In genomic region chr2:130354135-130354420, GRCh38 we compare ENCODE assay signal across 15 cellular contexts. TPM values are rescaled to one million over a fixed set of nuclear protein-coding genes. Genes with fewer than 3 reads are reported as not detected.
A peak's percentile ranks its signal among the peaks of the same experiment; 100 is the strongest.
DNase-seq lines count a peak whose midpoint lies in the region; ATAC-seq, FAIRE-seq and TF ChIP-seq lines count a peak whose summit lies in the region.
"Had no signal": no experiment of that assay in that cellular context is flagged by ENCODE, and none has a peak within 500 bp of the region (broad histone marks: within the 10 kb centered on the region; RNA-seq: fewer than 3 reads in every experiment).

No MANE protein-coding gene starts in this region.

- H3K4me1 ChIP-seq in Caco-2 = peaks cover 5% of the 10 kb centered on the region; the same call in 1 of the 2 replicates
- H3K4me1 ChIP-seq in small intestine (ENCODE audit: control insufficient read depth in 2 of 2, insufficient read depth in 1 of 2, low read depth in 1 of 2, low read length in 1 of 2) = no peaks in the 10 kb centered on the region
- H3K4me1 ChIP-seq: uterus had no signal

- no peaks in the 10 kb centered on the region for H3K27me3 ChIP-seq in Caco-2 (replicated peaks; ENCODE audit: control insufficient read depth, insufficient read depth, low read length)
- H3K27me3 ChIP-seq in small intestine (ENCODE audit: control insufficient read depth in 2 of 2, insufficient read depth in 2 of 2, low read length in 2 of 2) = no peaks in the 10 kb centered on the region
- H3K27me3 ChIP-seq: uterus had no signal

- 71 to 82% (median 80%) methylated on average over 1 of the region's 1 CpG for WGBS in small intestine, 3 donors

- H3K27ac Mint-ChIP-seq in activated CD4-positive, alpha-beta T cell treated with anti-CD3 and anti-CD28 coated beads for 36 hours = no peak overlapping the region
- H3K27ac Mint-ChIP-seq in Caco-2 (ENCODE audit: unreplicated experiment) (no peak overlapping the region), natural killer cell (peak overlapping the region; percentile 60 to 62)
- no peak overlapping the region for H3K27ac Mint-ChIP-seq in activated T-helper 1 cell treated with anti-CD3 and anti-CD28 coated beads, Interleukin-12 subunit alpha, Interleukin-12 subunit beta, Interleukin-2, Interleukin-4 antibody, amounts not matched to agents 30 ng/mL and 10 ng/mL and 1 ng/mL, durations not matched to agents 14 hours and 24 hours and 36 hours

- CTCF ChIA-PET in activated CD4-positive, alpha-beta T cell treated with anti-CD3 and anti-CD28 coated beads for 36 hours (lab: Charles Lee) = interaction anchor here (0.6 to 1.5 kb wide), 3 partner anchors 13 to 42 kb away, joined by 3 to 5 read pairs (median 4); no protein-coding TSS in a partner anchor
- CTCF ChIA-PET in Caco-2 (lab: Charles Lee) = no interaction called here

- no peak for ATAC-seq in activated CD4-positive, alpha-beta T cell treated with anti-CD3 and anti-CD28 coated beads for 36 hours
- ATAC-seq in natural killer cell (no peak), sciatic nerve (no peak)
- ATAC-seq: left colon had no signal

- H3K36me3 Mint-ChIP-seq in activated CD4-positive, alpha-beta T cell treated with anti-CD3 and anti-CD28 coated beads for 36 hours (ENCODE audit: low read depth) = peaks cover 13% of the 10 kb centered on the region
- H3K36me3 Mint-ChIP-seq in Caco-2 (ENCODE audit: insufficient read depth, unreplicated experiment) (peaks cover 7% of the 10 kb centered on the region), natural killer cell (no peaks in the 10 kb centered on the region)
- peaks cover 8% of the 10 kb centered on the region for H3K36me3 Mint-ChIP-seq in activated T-helper 1 cell treated with anti-CD3 and anti-CD28 coated beads, Interleukin-12 subunit alpha, Interleukin-12 subunit beta, Interleukin-2, Interleukin-4 antibody, amounts not matched to agents 30 ng/mL and 10 ng/mL and 1 ng/mL, durations not matched to agents 14 hours and 24 hours and 36 hours (ENCODE audit: low read depth)

- POLR2A ChIA-PET in activated CD4-positive, alpha-beta T cell treated with anti-CD3 and anti-CD28 coated beads for 36 hours (lab: Charles Lee) = interaction anchor here (1.1 to 1.2 kb wide), 2 partner anchors 10 to 11 kb away, joined by 3 to 4 read pairs; partner anchors contain the start of gene IMP4
- POLR2A ChIA-PET in Caco-2 (lab: Charles Lee) = no interaction called here

- H3K27ac ChIP-seq in small intestine (ENCODE audit: low read depth in 1 of 2, low read length in 1 of 2) = no peak overlapping the region

- FAIRE-seq in GM12892 (lab: Jason Lieb, UNC) (no peak), small intestine (lab: Jason Lieb, UNC) (no peak)

- H3K4me3 Mint-ChIP-seq in activated CD4-positive, alpha-beta T cell treated with anti-CD3 and anti-CD28 coated beads for 36 hours = peak overlapping the region; percentile 1
- H3K4me3 Mint-ChIP-seq in Caco-2 (ENCODE audit: unreplicated experiment) (peak overlapping the region; percentile 90), natural killer cell (peak overlapping the region; percentile 39)
- peak overlapping the region; percentile 81 for H3K4me3 Mint-ChIP-seq in activated T-helper 1 cell treated with anti-CD3 and anti-CD28 coated beads, Interleukin-12 subunit alpha, Interleukin-12 subunit beta, Interleukin-2, Interleukin-4 antibody, amounts not matched to agents 30 ng/mL and 10 ng/mL and 1 ng/mL, durations not matched to agents 14 hours and 24 hours and 36 hours

- H3K36me3 ChIP-seq in Caco-2 (ENCODE audit: control insufficient read depth, insufficient read depth, low read length) = no peaks in the 10 kb centered on the region
- H3K36me3 ChIP-seq in small intestine (ENCODE audit: control insufficient read depth in 2 of 2, insufficient read depth in 2 of 2, low read length in 2 of 2) = no peaks in the 10 kb centered on the region
- H3K36me3 ChIP-seq: uterus had no signal

- no peak for DNase-seq in activated CD4-positive, alpha-beta T cell treated with anti-CD3 and anti-CD28 coated beads for 36 hours
- DNase-seq in activated CD4-positive, alpha-beta T cell treated with anti-CD3 and anti-CD28 coated beads for 4 hours = no peak
- DNase-seq in Caco-2 (no peak), natural killer cell (no peak), sciatic nerve (ENCODE audit: low spot score) (no peak), GM12892 (ENCODE audit: insufficient read length) (no peak), small intestine (no peak)
- DNase-seq in activated T-helper 1 cell treated with anti-CD3 and anti-CD28 coated beads, Interleukin-12 subunit alpha, Interleukin-12 subunit beta, Interleukin-2, Interleukin-4 antibody, amounts not matched to agents 30 ng/mL and 10 ng/mL and 1 ng/mL, durations not matched to agents 14 hours and 24 hours and 36 hours (ENCODE audit: low spot score) = no peak
- DNase-seq: activated CD8-positive, alpha-beta memory T cell treated with anti-CD3 and anti-CD28 coated beads for 24 hours; activated gamma-delta T cell treated with Interleukin-2 at 50 U/mL for 16 hours; COR-L47; hypothalamus; left colon; Right ventricle myocardium superior; uterus had no signal

- H3K9me3 ChIP-seq in Caco-2 = no peaks in the 10 kb centered on the region
- no peaks in the 10 kb centered on the region for H3K9me3 ChIP-seq in small intestine (ENCODE audit: control insufficient read depth, low read depth)
- H3K9me3 ChIP-seq: uterus had no signal

- no peak for TF ChIP-seq POLR2A in GM12892 (IDR thresholded peaks at IDR 0.05; ENCODE audit: low read depth, low read length)

- no TSS peak for BruUV-seq in Caco-2 (replicated peaks; lab: Mats Ljungman, UMichigan)

- peaks cover 13% of the 10 kb centered on the region for H3K4me1 Mint-ChIP-seq in activated CD4-positive, alpha-beta T cell treated with anti-CD3 and anti-CD28 coated beads for 36 hours
- H3K4me1 Mint-ChIP-seq in Caco-2 (ENCODE audit: low read depth, unreplicated experiment) (peaks cover 10% of the 10 kb centered on the region), natural killer cell (peaks cover 16 to 23% of the 10 kb centered on the region in 2 donors)
- peaks cover 29% of the 10 kb centered on the region for H3K4me1 Mint-ChIP-seq in activated T-helper 1 cell treated with anti-CD3 and anti-CD28 coated beads, Interleukin-12 subunit alpha, Interleukin-12 subunit beta, Interleukin-2, Interleukin-4 antibody, amounts not matched to agents 30 ng/mL and 10 ng/mL and 1 ng/mL, durations not matched to agents 14 hours and 24 hours and 36 hours (ENCODE audit: low read depth)

- H3K27me3 Mint-ChIP-seq in activated CD4-positive, alpha-beta T cell treated with anti-CD3 and anti-CD28 coated beads for 36 hours = no peaks in the 10 kb centered on the region
- no peaks in the 10 kb centered on the region for H3K27me3 Mint-ChIP-seq in Caco-2 (ENCODE audit: insufficient read depth, unreplicated experiment)
- H3K27me3 Mint-ChIP-seq in activated T-helper 1 cell treated with anti-CD3 and anti-CD28 coated beads, Interleukin-12 subunit alpha, Interleukin-12 subunit beta, Interleukin-2, Interleukin-4 antibody, amounts not matched to agents 30 ng/mL and 10 ng/mL and 1 ng/mL, durations not matched to agents 14 hours and 24 hours and 36 hours (ENCODE audit: insufficient read depth) = no peaks in the 10 kb centered on the region
- no peaks in the 10 kb centered on the region for H3K27me3 Mint-ChIP-seq in natural killer cell (ENCODE audit: low read depth in 2 of 2)

- no peak for TF ChIP-seq CTCF in Caco-2 (IDR thresholded peaks at IDR 0.05; ENCODE audit: insufficient read depth in 1 of 2, low read depth in 1 of 2, low read length in 1 of 2, severe bottlenecking in 1 of 2, unreplicated experiment in 1 of 2)
- no peak for TF ChIP-seq CTCF in natural killer cell (IDR thresholded peaks at IDR 0.05)

- intact Hi-C loops in activated CD4-positive, alpha-beta T cell treated with anti-CD3 and anti-CD28 coated beads for 36 hours (cut with DNase I, micrococcal nuclease) = loop anchor here in 1 of 2 experiments (1.0 kb wide), 1 partner anchor 24 kb away; no protein-coding TSS in a partner anchor
- intact Hi-C loops in Caco-2 (cut with micrococcal nuclease; ENCODE audit: unreplicated experiment) (no loop called here), natural killer cell (cut with micrococcal nuclease) (no loop called here), sciatic nerve (cut with DNase I) (no loop called here)
- intact Hi-C loops in activated T-helper 1 cell treated with anti-CD3 and anti-CD28 coated beads, Interleukin-12 subunit alpha, Interleukin-12 subunit beta, Interleukin-2, Interleukin-4 antibody, amounts not matched to agents 30 ng/mL and 10 ng/mL and 1 ng/mL, durations not matched to agents 14 hours and 24 hours and 36 hours (cut with micrococcal nuclease) = no loop called here

- H3K9me3 Mint-ChIP-seq in activated CD4-positive, alpha-beta T cell treated with anti-CD3 and anti-CD28 coated beads for 36 hours (ENCODE audit: low read depth) = no peaks in the 10 kb centered on the region
- H3K9me3 Mint-ChIP-seq in Caco-2 (ENCODE audit: unreplicated experiment) (no peaks in the 10 kb centered on the region), natural killer cell (no peaks in the 10 kb centered on the region)
- no peaks in the 10 kb centered on the region for H3K9me3 Mint-ChIP-seq in activated T-helper 1 cell treated with anti-CD3 and anti-CD28 coated beads, Interleukin-12 subunit alpha, Interleukin-12 subunit beta, Interleukin-2, Interleukin-4 antibody, amounts not matched to agents 30 ng/mL and 10 ng/mL and 1 ng/mL, durations not matched to agents 14 hours and 24 hours and 36 hours

- H3K4me3 ChIP-seq in Caco-2 (ENCODE audit: low read depth, low read length) = no peak overlapping the region
- no peak overlapping the region for H3K4me3 ChIP-seq in small intestine (ENCODE audit: low read depth in 1 of 2, low read length in 2 of 2)

RNA-seq across cellular contexts. Expression of gene PTPN18, which starts 1.8 kb away (rescaled TPM):
- 10 to 100 TPM; 41.6 to 49.3 TPM for total RNA-seq in activated CD4-positive, alpha-beta T cell treated with anti-CD3 and anti-CD28 coated beads for 36 hours
- total RNA-seq in Caco-2 (2022) (46.5 and 51.0 TPM in 2 replicates), natural killer cell (100 to 1,000 TPM; 189 to 194 (median 192) TPM), sciatic nerve (44.7 TPM)
- 66.9 and 68.9 TPM in 2 replicates for total RNA-seq in activated T-helper 1 cell treated with anti-CD3 and anti-CD28 coated beads, Interleukin-12 subunit alpha, Interleukin-12 subunit beta, Interleukin-2, Interleukin-4 antibody, amounts not matched to agents 30 ng/mL and 10 ng/mL and 1 ng/mL, durations not matched to agents 14 hours and 24 hours and 36 hours
- 24.9 TPM for polyA plus RNA-seq in GM12892 (2012; ENCODE audit: missing spikeins)
- polyA plus RNA-seq in small intestine = 100 to 1,000 TPM in 1 of 3 donors, 10 to 100 TPM in 2; 58.6 to 105 (median 63.2) TPM

RNA-seq across cellular contexts. Expression of gene IMP4, which starts 11.4 kb away (rescaled TPM):
- 100 to 1,000 TPM; 148 to 169 TPM for total RNA-seq in activated CD4-positive, alpha-beta T cell treated with anti-CD3 and anti-CD28 coated beads for 36 hours
- total RNA-seq in Caco-2 (2022) = 105 and 120 TPM in 2 replicates
- 169 and 184 TPM in 2 replicates for total RNA-seq in activated T-helper 1 cell treated with anti-CD3 and anti-CD28 coated beads, Interleukin-12 subunit alpha, Interleukin-12 subunit beta, Interleukin-2, Interleukin-4 antibody, amounts not matched to agents 30 ng/mL and 10 ng/mL and 1 ng/mL, durations not matched to agents 14 hours and 24 hours and 36 hours
- 10 to 100 TPM; 60.5 to 80.6 (median 72.9) TPM for total RNA-seq in natural killer cell
- 43.0 TPM for total RNA-seq in sciatic nerve
- polyA plus RNA-seq in GM12892 (2012; ENCODE audit: missing spikeins) = 73.9 TPM
- polyA plus RNA-seq in small intestine = 10 to 100 TPM; 57.9 to 77.7 (median 66.5) TPM

Comparison
In these comparisons a context has a peak if more than half of its experiments do, and no peak if none do; other contexts are left out.
1. H3K27ac Mint-ChIP-seq: peak in natural killer cell (2 of 2); none in activated CD4-positive, alpha-beta T cell treated with anti-CD3 and anti-CD28 coated beads for 36 hours (single experiment), Caco-2 (single experiment) and activated T-helper 1 cell treated with anti-CD3 and anti-CD28 coated beads, Interleukin-12 subunit alpha, Interleukin-12 subunit beta, Interleukin-2, Interleukin-4 antibody, amounts not matched to agents 30 ng/mL and 10 ng/mL and 1 ng/mL, durations not matched to agents 14 hours and 24 hours and 36 hours (single experiment).
2. H3K4me3 Mint-ChIP-seq: peak in every context shown above with its lines; median percentile 90 in Caco-2; 81 in activated T-helper 1 cell treated with anti-CD3 and anti-CD28 coated beads, Interleukin-12 subunit alpha, Interleukin-12 subunit beta, Interleukin-2, Interleukin-4 antibody, amounts not matched to agents 30 ng/mL and 10 ng/mL and 1 ng/mL, durations not matched to agents 14 hours and 24 hours and 36 hours; 39 in natural killer cell; 1 in activated CD4-positive, alpha-beta T cell treated with anti-CD3 and anti-CD28 coated beads for 36 hours.